8 cellular contexts compared by ENCODE assay signal in genomic region chr17:38296834-38297517, GRCh38.
DNase-seq lines count a peak whose midpoint lies in the region; ATAC-seq and TF ChIP-seq lines count a peak whose summit lies in the region.
"Not testable (repeated sequence)": the region's sequence is repeated elsewhere in the genome, so short reads cannot be mapped to it uniquely, and the experiment has no call there.

Gene MRPL45, plus strand, starts transcription at chr17:38297168. Its CDS starts 16 bp downstream, at chr17:38297184.

- peak; percentile 87 for ATAC-seq in HG03378 (IDR thresholded peaks at IDR 0.05; ENCODE audit: unreplicated experiment)
- peak; percentile 97 for ATAC-seq in activated CD4-positive, CD25-positive, alpha-beta regulatory T cell treated with anti-CD3 and anti-CD28 coated beads, Interleukin-2, amount 50 U/mL, for 24 hours
- peak; percentile 94 for ATAC-seq in central memory CD8-positive, alpha-beta T cell (replicated peaks; ENCODE audit: extremely low read depth, poor library complexity, severe bottlenecking)

- H3K4me3 Mint-ChIP-seq in central memory CD8-positive, alpha-beta T cell = peak within 1 kb of the TSS; percentile 80

- H3K27ac Mint-ChIP-seq in central memory CD8-positive, alpha-beta T cell (ENCODE audit: low read depth) = peak within 1 kb of the TSS; percentile 83

- TF ChIP-seq POLR2A in GM19099 (IDR thresholded peaks at IDR 0.05; ENCODE audit: extremely low read depth, insufficient read length, low read depth) = peak; percentile 46

- H3K4me1 Mint-ChIP-seq in central memory CD8-positive, alpha-beta T cell = not testable (repeated sequence)

- H3K4me3 ChIP-seq in AG10803 (ENCODE audit: low read length) = peak within 1 kb of the TSS; percentile 69

- not testable (repeated sequence) for TF ChIP-seq CTCF in AG10803 (conservative IDR thresholded peaks at IDR 0.05; ENCODE audit: low read length)

- H3K36me3 Mint-ChIP-seq in central memory CD8-positive, alpha-beta T cell (ENCODE audit: insufficient read depth) = peaks cover 25% of the 10 kb centered on the region

- DNase-seq in AG10803 (ENCODE audit: low read depth) (peak; percentile 96), NCI-H446 treated with DMSO at 0.1 percent for 48 hours (lab: John Stamatoyannopoulos, UW) (peak; percentile 83), iris pigment epithelial cell (ENCODE audit: low read depth) (peak; percentile 95)
- peak; percentile 85 to 94 for DNase-seq in central memory CD8-positive, alpha-beta T cell (ENCODE audit: low spot score in 2 of 2)
- DNase-seq in stimulated activated CD4-positive, alpha-beta T cell treated with anti-CD3 and anti-CD28 coated beads, Interleukin-12 subunit alpha, Interleukin-12 subunit beta, amount 100 ng/mL, for 24 hours (ENCODE audit: low read depth in 2 of 2) = peak; percentile 94 to 95

- not testable (repeated sequence) for H3K9me3 Mint-ChIP-seq in central memory CD8-positive, alpha-beta T cell

- H3K27me3 Mint-ChIP-seq in central memory CD8-positive, alpha-beta T cell = not testable (repeated sequence)

Comparison
In these comparisons a context has a peak if more than half of its experiments do, and no peak if none do; other contexts are left out.
1. Peak in every context shown above with its lines: DNase-seq, ATAC-seq and H3K4me3 ChIP-seq.